In the genomic region with DNA sequence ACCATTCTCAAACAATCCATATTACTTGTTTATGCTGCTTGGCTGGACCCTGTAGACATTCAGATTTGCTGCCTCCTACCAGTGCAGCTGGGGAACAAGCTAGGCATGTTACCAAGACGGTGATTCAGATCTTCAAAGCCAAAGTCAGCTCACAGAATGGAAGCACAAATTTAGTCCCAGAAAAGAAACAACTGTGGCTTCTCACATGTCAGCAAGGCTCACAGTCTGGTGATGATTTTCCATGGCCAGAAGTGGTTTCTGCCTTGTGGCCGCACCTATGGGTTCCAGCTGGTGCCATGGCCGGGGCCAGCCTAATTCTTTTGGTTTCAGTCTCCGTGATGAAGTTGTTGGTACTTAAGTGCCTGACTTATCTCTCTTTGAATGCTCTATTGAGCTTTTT, we compare ENCODE assay signal across 17 cellular contexts.
DNase-seq lines count a peak whose midpoint lies in the region; ATAC-seq and TF ChIP-seq lines count a peak whose summit lies in the region.
"Had no signal": no experiment of that assay in that cellular context is flagged by ENCODE, and none has a peak within 500 bp of the region (broad histone marks: within the 10 kb centered on the region; RNA-seq: fewer than 3 reads in every experiment).

No MANE protein-coding gene starts in this region.

- ATAC-seq in GM18867 (IDR thresholded peaks at IDR 0.05; ENCODE audit: unreplicated experiment) (peak; percentile 77), esophagus mucosa (no peak)
- ATAC-seq: activated T-cell treated with anti-CD3 and anti-CD28 coated beads, Interleukin-2, amount 50 U/mL, for 72 hours; effector memory CD8-positive, alpha-beta T cell; left lung; stimulated activated memory B cell treated with anti-CD40 and anti-IgM and Interleukin-4, amounts not matched to agents 10 μg/mL and 1 μg/mL and 100 μg/mL, for 72 hours had no signal

- H3K27me3 ChIP-seq in dorsolateral prefrontal cortex (no peaks in the 10 kb centered on the region), skeletal muscle satellite cell (ENCODE audit: control insufficient read depth, insufficient read depth, low read length) (no peaks in the 10 kb centered on the region), testis (no peaks in the 10 kb centered on the region)
- H3K27me3 ChIP-seq: left lung had no signal

- H3K4me2 ChIP-seq in skeletal muscle satellite cell (ENCODE audit: low read length) = peak overlapping the region; percentile 52

- 75 to 92% methylated on average over 4 of the region's 4 CpGs for WGBS in testis, 2 donors

- H3K9me3 ChIP-seq in skeletal muscle satellite cell (replicated peaks; ENCODE audit: low read length) = no peaks in the 10 kb centered on the region
- H3K9me3 ChIP-seq in testis = no peaks in the 10 kb centered on the region
- H3K9me3 ChIP-seq: left lung had no signal

- no peaks in the 10 kb centered on the region for H3K4me1 ChIP-seq in skeletal muscle satellite cell (ENCODE audit: control insufficient read depth, insufficient read depth, low read length)
- no peaks in the 10 kb centered on the region for H3K4me1 ChIP-seq in testis
- H3K4me1 ChIP-seq: left lung had no signal

- TF ChIP-seq CTCF in dorsolateral prefrontal cortex (IDR thresholded peaks at IDR 0.05 in 54 of 56, conservative IDR thresholded peaks at IDR 0.05 in 2 of 56; ENCODE audit: low read depth in 1 of 56, partially characterized antibody in 56 of 56) = peak in 1 of 56 donors; percentile 10
- no peak for TF ChIP-seq CTCF in testis (IDR thresholded peaks at IDR 0.05)

- no peak overlapping the region for H3K9ac ChIP-seq in skeletal muscle satellite cell (ENCODE audit: low read depth, low read length)

- no peaks in the 10 kb centered on the region for H3K36me3 ChIP-seq in skeletal muscle satellite cell (ENCODE audit: insufficient read depth, low read length)
- H3K36me3 ChIP-seq in testis (ENCODE audit: low read depth, missing control alignments) = no peaks in the 10 kb centered on the region
- H3K36me3 ChIP-seq: left lung had no signal

- H3K27ac ChIP-seq in dorsolateral prefrontal cortex = peak overlapping the region in 36 of 59 donors; percentile 7 to 80 (median 49)
- H3K27ac ChIP-seq in testis = no peak overlapping the region
- H3K27ac ChIP-seq: C4-2B, left lung had no signal

- H3K4me3 ChIP-seq in dorsolateral prefrontal cortex (peak overlapping the region in 3 of 59 donors; percentile 7 to 22 (median 17)), skeletal muscle satellite cell (ENCODE audit: low read length) (no peak overlapping the region), testis (no peak overlapping the region)
- H3K4me3 ChIP-seq: left lung had no signal

- intact Hi-C loops in dorsolateral prefrontal cortex (cut with DNase I) (loop anchor here in 1 of 2 donors (5.0 kb wide), 1 partner anchor 101 kb away; no protein-coding TSS in a partner anchor), testis (cut with DNase I; ENCODE audit: low total_unique reads) (no loop called here)

- peak; percentile 27 for DNase-seq in HT1080 (ENCODE audit: low read depth)
- DNase-seq in dorsolateral prefrontal cortex = peak in 4 of 10 donors; percentile 12 to 51 (median 44)
- DNase-seq in SK-N-DZ (ENCODE audit: low spot score) = no peak
- DNase-seq in stimulated activated CD8-positive, alpha-beta memory T cell treated with anti-CD3 and anti-CD28 coated beads, Interleukin-4, amount 100 ng/mL, for 48 hours = no peak
- no peak for DNase-seq in testis
- DNase-seq: activated CD4-positive, alpha-beta T cell treated with anti-CD3 and anti-CD28 coated beads, Interleukin-2, amount 50 U/mL, for 48 hours; activated naive CD8-positive, alpha-beta T cell treated with anti-CD3 and anti-CD28 coated beads, Interleukin-2, amount 10 ng/mL, durations not matched to agents 7 days and 5 days; activated T-cell treated with anti-CD3 and anti-CD28 coated beads, Interleukin-2, amount 50 U/mL, for 72 hours; caudate nucleus; effector memory CD8-positive, alpha-beta T cell; trophoblast cell had no signal

- TF ChIP-seq POLR2A in testis (IDR thresholded peaks at IDR 0.05) = no peak

Comparison
In these comparisons a context has a peak if more than half of its experiments do, and no peak if none do; other contexts are left out.
1. H3K27ac ChIP-seq: peak in dorsolateral prefrontal cortex (36 of 59); none in testis (0 of 2).